ENCODE assay signal across 1 cellular context in the genomic region with DNA sequence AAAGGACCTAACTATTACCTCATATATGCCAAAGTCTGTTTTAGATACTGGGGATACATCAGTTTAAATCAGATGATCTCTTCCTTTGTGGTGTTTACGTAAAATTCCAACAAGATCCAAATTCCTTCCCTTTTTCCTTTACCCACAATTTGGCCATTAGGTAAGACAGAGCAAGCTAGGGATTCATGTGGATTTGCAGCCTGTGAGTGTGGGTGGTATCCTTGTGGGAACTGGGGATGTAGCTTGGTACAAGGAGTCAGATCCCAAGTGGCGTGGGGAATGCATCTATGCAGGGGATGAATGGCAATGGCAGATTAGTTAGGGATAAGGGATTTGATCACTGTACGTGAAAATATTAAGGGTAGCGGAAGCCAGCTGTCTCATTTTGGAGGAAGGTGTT.
TF ChIP-seq lines count a peak whose summit lies in the region.

No MANE protein-coding gene starts in this region.

TF ChIP-seq in WTC11, 78 proteins besides CTCF, POLR2A, EP300 and RAD21 (continued from another document):
- TF ChIP-seq, protein P1, sequence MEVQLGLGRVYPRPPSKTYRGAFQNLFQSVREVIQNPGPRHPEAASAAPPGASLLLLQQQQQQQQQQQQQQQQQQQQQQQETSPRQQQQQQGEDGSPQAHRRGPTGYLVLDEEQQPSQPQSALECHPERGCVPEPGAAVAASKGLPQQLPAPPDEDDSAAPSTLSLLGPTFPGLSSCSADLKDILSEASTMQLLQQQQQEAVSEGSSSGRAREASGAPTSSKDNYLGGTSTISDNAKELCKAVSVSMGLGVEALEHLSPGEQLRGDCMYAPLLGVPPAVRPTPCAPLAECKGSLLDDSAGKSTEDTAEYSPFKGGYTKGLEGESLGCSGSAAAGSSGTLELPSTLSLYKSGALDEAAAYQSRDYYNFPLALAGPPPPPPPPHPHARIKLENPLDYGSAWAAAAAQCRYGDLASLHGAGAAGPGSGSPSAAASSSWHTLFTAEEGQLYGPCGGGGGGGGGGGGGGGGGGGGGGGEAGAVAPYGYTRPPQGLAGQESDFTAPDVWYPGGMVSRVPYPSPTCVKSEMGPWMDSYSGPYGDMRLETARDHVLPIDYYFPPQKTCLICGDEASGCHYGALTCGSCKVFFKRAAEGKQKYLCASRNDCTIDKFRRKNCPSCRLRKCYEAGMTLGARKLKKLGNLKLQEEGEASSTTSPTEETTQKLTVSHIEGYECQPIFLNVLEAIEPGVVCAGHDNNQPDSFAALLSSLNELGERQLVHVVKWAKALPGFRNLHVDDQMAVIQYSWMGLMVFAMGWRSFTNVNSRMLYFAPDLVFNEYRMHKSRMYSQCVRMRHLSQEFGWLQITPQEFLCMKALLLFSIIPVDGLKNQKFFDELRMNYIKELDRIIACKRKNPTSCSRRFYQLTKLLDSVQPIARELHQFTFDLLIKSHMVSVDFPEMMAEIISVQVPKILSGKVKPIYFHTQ (CRISPR knock-in tag; IDR thresholded peaks at IDR 0.05): no peak
- no peak for TF ChIP-seq ETV6 (CRISPR knock-in tag; IDR thresholded peaks at IDR 0.05)
- no peak for TF ChIP-seq JAZF1 (CRISPR knock-in tag; IDR thresholded peaks at IDR 0.05)
- no peak for TF ChIP-seq CREM (CRISPR knock-in tag; IDR thresholded peaks at IDR 0.05)
- no peak for TF ChIP-seq ZNF232 (CRISPR knock-in tag; IDR thresholded peaks at IDR 0.05)
- TF ChIP-seq RELA (CRISPR knock-in tag; IDR thresholded peaks at IDR 0.05; ENCODE audit: borderline replicate concordance): no peak
- TF ChIP-seq, protein P2, sequence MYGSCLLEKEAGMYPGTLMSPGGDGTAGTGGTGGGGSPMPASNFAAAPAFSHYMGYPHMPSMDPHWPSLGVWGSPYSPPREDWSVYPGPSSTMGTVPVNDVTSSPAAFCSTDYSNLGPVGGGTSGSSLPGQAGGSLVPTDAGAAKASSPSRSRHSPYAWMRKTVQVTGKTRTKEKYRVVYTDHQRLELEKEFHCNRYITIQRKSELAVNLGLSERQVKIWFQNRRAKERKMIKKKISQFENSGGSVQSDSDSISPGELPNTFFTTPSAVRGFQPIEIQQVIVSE (CRISPR knock-in tag; IDR thresholded peaks at IDR 0.05; ENCODE audit: borderline replicate concordance): no peak
- TF ChIP-seq ZNF423 (CRISPR knock-in tag; IDR thresholded peaks at IDR 0.05): no peak
- TF ChIP-seq, protein P3, sequence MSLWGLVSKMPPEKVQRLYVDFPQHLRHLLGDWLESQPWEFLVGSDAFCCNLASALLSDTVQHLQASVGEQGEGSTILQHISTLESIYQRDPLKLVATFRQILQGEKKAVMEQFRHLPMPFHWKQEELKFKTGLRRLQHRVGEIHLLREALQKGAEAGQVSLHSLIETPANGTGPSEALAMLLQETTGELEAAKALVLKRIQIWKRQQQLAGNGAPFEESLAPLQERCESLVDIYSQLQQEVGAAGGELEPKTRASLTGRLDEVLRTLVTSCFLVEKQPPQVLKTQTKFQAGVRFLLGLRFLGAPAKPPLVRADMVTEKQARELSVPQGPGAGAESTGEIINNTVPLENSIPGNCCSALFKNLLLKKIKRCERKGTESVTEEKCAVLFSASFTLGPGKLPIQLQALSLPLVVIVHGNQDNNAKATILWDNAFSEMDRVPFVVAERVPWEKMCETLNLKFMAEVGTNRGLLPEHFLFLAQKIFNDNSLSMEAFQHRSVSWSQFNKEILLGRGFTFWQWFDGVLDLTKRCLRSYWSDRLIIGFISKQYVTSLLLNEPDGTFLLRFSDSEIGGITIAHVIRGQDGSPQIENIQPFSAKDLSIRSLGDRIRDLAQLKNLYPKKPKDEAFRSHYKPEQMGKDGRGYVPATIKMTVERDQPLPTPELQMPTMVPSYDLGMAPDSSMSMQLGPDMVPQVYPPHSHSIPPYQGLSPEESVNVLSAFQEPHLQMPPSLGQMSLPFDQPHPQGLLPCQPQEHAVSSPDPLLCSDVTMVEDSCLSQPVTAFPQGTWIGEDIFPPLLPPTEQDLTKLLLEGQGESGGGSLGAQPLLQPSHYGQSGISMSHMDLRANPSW (CRISPR knock-in tag; conservative IDR thresholded peaks at IDR 0.05; ENCODE audit: low read depth): no peak
